In genomic region chr7:2043316-2044039, GRCh38 we compare ENCODE assay signal across 25 cellular contexts.
A peak's percentile ranks its signal among the peaks of the same experiment; 100 is the strongest.
DNase-seq lines count a peak whose midpoint lies in the region; ATAC-seq, FAIRE-seq and TF ChIP-seq lines count a peak whose summit lies in the region.
"Had no signal": no experiment of that assay in that cellular context is flagged by ENCODE, and none has a peak within 500 bp of the region (broad histone marks: within the 10 kb centered on the region; RNA-seq: fewer than 3 reads in every experiment).

No MANE protein-coding gene starts in this region.

- H3K9me3 ChIP-seq in RWPE2 (ENCODE audit: severe bottlenecking): no peaks in the 10 kb centered on the region
- H3K9me3 ChIP-seq: ovary, Peyer's patch, thyroid gland had no signal

- no peak overlapping the region for H3K4me3 ChIP-seq in RWPE2 (ENCODE audit: severe bottlenecking)
- H3K4me3 ChIP-seq: ovary, Peyer's patch, SK-N-MC, thyroid gland had no signal

- intact Hi-C loops in left ventricle myocardium superior (cut with micrococcal nuclease) (no loop called here), cardiac septum (cut with DNase I) (no loop called here)

- H3K27ac ChIP-seq in RWPE2 (ENCODE audit: poor library complexity, severe bottlenecking): no peak overlapping the region
- H3K27ac ChIP-seq: ovary, Peyer's patch, SK-N-MC, thyroid gland had no signal

- H3K27me3 ChIP-seq in RWPE2 (ENCODE audit: insufficient read depth, poor library complexity, severe bottlenecking): no peaks in the 10 kb centered on the region
- H3K27me3 ChIP-seq: ovary, Peyer's patch, thyroid gland had no signal

- no peak for ATAC-seq in left ventricle myocardium superior
- ATAC-seq in RWPE2 (ENCODE audit: low read depth): no peak
- no peak for ATAC-seq in GM21526 (IDR thresholded peaks at IDR 0.05; ENCODE audit: low FRiP score, unreplicated experiment)
- ATAC-seq: activated naive CD4-positive, alpha-beta T cell treated with anti-CD3 and anti-CD28 coated beads, Interleukin-2, amount 50 U/mL, for 72 hours; stimulated activated naive B cell treated with anti-CD40 and anti-IgM and Interleukin-4, amounts not matched to agents 10 μg/mL and 1 μg/mL and 100 μg/mL, for 72 hours had no signal

- H3K4me1 ChIP-seq in RWPE2 (ENCODE audit: insufficient read depth, poor library complexity, severe bottlenecking): no peaks in the 10 kb centered on the region
- H3K4me1 ChIP-seq: thyroid gland had no signal

- H3K36me3 ChIP-seq in RWPE2 (ENCODE audit: low read depth): no peaks in the 10 kb centered on the region
- H3K36me3 ChIP-seq: ovary, thyroid gland had no signal

- peak; percentile 21 for DNase-seq in left ventricle myocardium superior
- DNase-seq in cardiac septum (ENCODE audit: low spot score): no peak
- peak; percentile 51 for DNase-seq in RWPE2 (ENCODE audit: low spot score)
- peak; percentile 76 for DNase-seq in mesenteric fat pad (ENCODE audit: low spot score)
- no peak for DNase-seq in urothelium cell line (ENCODE audit: low spot score)
- DNase-seq in NCI-H1436 (lab: John Stamatoyannopoulos, UW): no peak
- DNase-seq in RPMI8226: no peak
- DNase-seq: activated T-cell treated with anti-CD3 and anti-CD28 coated beads, Interleukin-2, amount 50 U/mL, for 48 hours; CD4-positive, alpha-beta memory T cell; DMS79; endodermal cell; KG1; MV-4-11; NCI-H187; NCI-H345; stimulated activated CD4-positive, alpha-beta T cell treated with anti-CD3 and anti-CD28 coated beads, Interleukin-2, amount 100 ng/mL, for 24 hours; stimulated activated naive B cell treated with anti-CD40 and anti-IgM and Interleukin-4, amounts not matched to agents 10 μg/mL and 1 μg/mL and 100 μg/mL, for 72 hours; T-helper 9 cell; thyroid gland had no signal

- TF ChIP-seq CTCF in RWPE2 (IDR thresholded peaks at IDR 0.05; ENCODE audit: poor library complexity, severe bottlenecking): no peak

- peak; percentile 94 for FAIRE-seq in urothelium cell line (lab: Jason Lieb, UNC)
- FAIRE-seq: H54 had no signal

Comparison
In these comparisons a context has a peak if more than half of its experiments do, and no peak if none do; other contexts are left out.
1. DNase-seq: peak in left ventricle myocardium superior (single experiment), RWPE2 (single experiment) and mesenteric fat pad (single experiment); none in cardiac septum (single experiment), urothelium cell line (single experiment), NCI-H1436 (single experiment) and RPMI8226 (single experiment).